ENCODE assay signal across 1 cellular context in the genomic region with DNA sequence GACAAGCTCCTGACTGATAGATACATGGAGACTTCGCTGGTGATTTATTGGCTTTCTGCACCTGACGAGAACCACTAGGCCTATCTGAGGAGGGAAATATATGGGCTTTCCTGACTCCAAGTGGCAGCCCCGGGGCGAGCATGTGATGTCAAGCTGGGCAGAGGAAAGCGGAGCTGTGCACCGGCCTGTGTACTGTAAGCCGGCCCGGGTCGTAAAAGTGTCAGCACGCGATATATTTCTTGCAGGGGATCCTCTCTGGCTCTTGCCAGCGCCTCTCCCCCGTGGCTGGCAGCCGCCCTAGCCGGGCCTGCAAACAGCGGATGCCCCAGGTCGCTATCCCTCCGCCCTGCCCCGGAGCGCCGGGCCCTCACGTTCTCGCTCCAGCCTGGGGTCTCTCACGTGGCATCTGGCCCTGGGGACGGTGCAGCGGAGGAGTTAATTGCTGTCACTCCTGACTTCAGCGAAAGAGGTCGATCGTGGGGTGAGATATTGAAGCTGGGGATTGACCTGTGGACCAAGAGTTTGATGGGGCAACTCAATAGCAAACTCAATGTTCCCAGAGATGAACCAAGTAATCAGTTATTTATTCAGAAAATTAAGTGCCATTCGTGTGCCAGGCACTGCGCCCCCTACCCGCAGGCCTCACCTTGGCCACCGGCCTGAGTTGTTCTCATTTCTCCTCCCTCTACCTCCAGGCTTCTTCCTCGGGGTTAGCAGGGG.
TF ChIP-seq lines count a peak whose summit lies in the region.

No MANE protein-coding gene starts in this region.

TF ChIP-seq in HepG2, 621 proteins besides CTCF, POLR2A, EP300 and RAD21 (continued from another document and continues in another):
- TF ChIP-seq MTA1 (CRISPR knock-in tag; IDR thresholded peaks at IDR 0.05; ENCODE audit: borderline replicate concordance) (0 out of 2 replicates have a peak, but pooled peaks have one; percentile 17), RAD51 (IDR thresholded peaks at IDR 0.05; ENCODE audit: borderline replicate concordance) (no peak), MLLT10 (CRISPR knock-in tag; IDR thresholded peaks at IDR 0.05) (no peak), RBM39 (IDR thresholded peaks at IDR 0.05; ENCODE audit: low read depth, low read length, poor library complexity, severe bottlenecking) (peak; percentile 54), POGZ (CRISPR knock-in tag; IDR thresholded peaks at IDR 0.05) (no peak; the same call in 1 of the 2 replicates), ZNF746 (CRISPR knock-in tag; IDR thresholded peaks at IDR 0.05) (peak; percentile 71), REL (CRISPR knock-in tag; conservative IDR thresholded peaks at IDR 0.05) (no peak), ZNF33A (CRISPR knock-in tag; IDR thresholded peaks at IDR 0.05; ENCODE audit: borderline replicate concordance) (no peak), RELA (CRISPR knock-in tag; IDR thresholded peaks at IDR 0.05) (no peak), ZNF441 (CRISPR knock-in tag; IDR thresholded peaks at IDR 0.05; ENCODE audit: borderline replicate concordance) (0 out of 2 replicates have a peak, but pooled peaks have one; percentile 13), ETV5 (CRISPR knock-in tag; IDR thresholded peaks at IDR 0.05; ENCODE audit: borderline replicate concordance) (0 out of 2 replicates have a peak, but pooled peaks have one; percentile 5), HMG20A (CRISPR knock-in tag; IDR thresholded peaks at IDR 0.05; ENCODE audit: borderline replicate concordance) (no peak), ZMYM3 (CRISPR knock-in tag; IDR thresholded peaks at IDR 0.05) (0 out of 2 replicates have a peak, but pooled peaks have one; percentile 25), SMARCE1 (IDR thresholded peaks at IDR 0.05; ENCODE audit: borderline replicate concordance) (no peak), ONECUT2 (CRISPR knock-in tag; IDR thresholded peaks at IDR 0.05) (0 out of 2 replicates have a peak, but pooled peaks have one; percentile 29), PAF1 (CRISPR knock-in tag; IDR thresholded peaks at IDR 0.05) (no peak), EHMT2 (IDR thresholded peaks at IDR 0.05; ENCODE audit: borderline replicate concordance, low read depth, low read length) (no peak), ZNF672 (CRISPR knock-in tag; IDR thresholded peaks at IDR 0.05) (no peak), TMF1 (CRISPR knock-in tag; IDR thresholded peaks at IDR 0.05; ENCODE audit: low read depth) (no peak), NFIC (IDR thresholded peaks at IDR 0.05; ENCODE audit: low read length) (no peak), CREM (IDR thresholded peaks at IDR 0.05) (no peak), CREM (CRISPR knock-in tag; IDR thresholded peaks at IDR 0.05) (no peak), KMT2A (CRISPR knock-in tag; IDR thresholded peaks at IDR 0.05) (0 out of 2 replicates have a peak, but pooled peaks have one; percentile 28), ZNF383 (CRISPR knock-in tag; IDR thresholded peaks at IDR 0.05; ENCODE audit: borderline replicate concordance) (no peak), ISX (CRISPR knock-in tag; conservative IDR thresholded peaks at IDR 0.05) (no peak), ARNTL (CRISPR knock-in tag; IDR thresholded peaks at IDR 0.05) (peak; percentile 62; the same call in 1 of the 2 replicates), SIX4 (CRISPR knock-in tag; IDR thresholded peaks at IDR 0.05) (no peak), MAFG (CRISPR knock-in tag; IDR thresholded peaks at IDR 0.05) (no peak), ZNF496 (CRISPR knock-in tag; IDR thresholded peaks at IDR 0.05; ENCODE audit: insufficient replicate concordance) (no peak), PRPF4 (IDR thresholded peaks at IDR 0.05; ENCODE audit: low read depth, low read length, poor library complexity, severe bottlenecking) (no peak), NKX3-1 (CRISPR knock-in tag; IDR thresholded peaks at IDR 0.05) (no peak), EZH2 (conservative IDR thresholded peaks at IDR 0.05; ENCODE audit: low read depth, low read length) (no peak), ZNF44 (CRISPR knock-in tag; IDR thresholded peaks at IDR 0.05) (0 out of 2 replicates have a peak, but pooled peaks have one; percentile 32), ZNF354B (CRISPR knock-in tag; IDR thresholded peaks at IDR 0.05) (no peak), ZNF3 (CRISPR knock-in tag; IDR thresholded peaks at IDR 0.05) (peak; percentile 45; the same call in 1 of the 2 replicates), KDM6A (CRISPR knock-in tag; IDR thresholded peaks at IDR 0.05; ENCODE audit: low read depth) (no peak), ZNF207 (IDR thresholded peaks at IDR 0.05; ENCODE audit: borderline replicate concordance) (no peak), ZNF615 (CRISPR knock-in tag; IDR thresholded peaks at IDR 0.05; ENCODE audit: borderline replicate concordance) (no peak)
- TF ChIP-seq, protein P1, sequence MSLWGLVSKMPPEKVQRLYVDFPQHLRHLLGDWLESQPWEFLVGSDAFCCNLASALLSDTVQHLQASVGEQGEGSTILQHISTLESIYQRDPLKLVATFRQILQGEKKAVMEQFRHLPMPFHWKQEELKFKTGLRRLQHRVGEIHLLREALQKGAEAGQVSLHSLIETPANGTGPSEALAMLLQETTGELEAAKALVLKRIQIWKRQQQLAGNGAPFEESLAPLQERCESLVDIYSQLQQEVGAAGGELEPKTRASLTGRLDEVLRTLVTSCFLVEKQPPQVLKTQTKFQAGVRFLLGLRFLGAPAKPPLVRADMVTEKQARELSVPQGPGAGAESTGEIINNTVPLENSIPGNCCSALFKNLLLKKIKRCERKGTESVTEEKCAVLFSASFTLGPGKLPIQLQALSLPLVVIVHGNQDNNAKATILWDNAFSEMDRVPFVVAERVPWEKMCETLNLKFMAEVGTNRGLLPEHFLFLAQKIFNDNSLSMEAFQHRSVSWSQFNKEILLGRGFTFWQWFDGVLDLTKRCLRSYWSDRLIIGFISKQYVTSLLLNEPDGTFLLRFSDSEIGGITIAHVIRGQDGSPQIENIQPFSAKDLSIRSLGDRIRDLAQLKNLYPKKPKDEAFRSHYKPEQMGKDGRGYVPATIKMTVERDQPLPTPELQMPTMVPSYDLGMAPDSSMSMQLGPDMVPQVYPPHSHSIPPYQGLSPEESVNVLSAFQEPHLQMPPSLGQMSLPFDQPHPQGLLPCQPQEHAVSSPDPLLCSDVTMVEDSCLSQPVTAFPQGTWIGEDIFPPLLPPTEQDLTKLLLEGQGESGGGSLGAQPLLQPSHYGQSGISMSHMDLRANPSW (CRISPR knock-in tag; IDR thresholded peaks at IDR 0.05; ENCODE audit: borderline replicate concordance), result no peak
- TF ChIP-seq, protein P2, sequence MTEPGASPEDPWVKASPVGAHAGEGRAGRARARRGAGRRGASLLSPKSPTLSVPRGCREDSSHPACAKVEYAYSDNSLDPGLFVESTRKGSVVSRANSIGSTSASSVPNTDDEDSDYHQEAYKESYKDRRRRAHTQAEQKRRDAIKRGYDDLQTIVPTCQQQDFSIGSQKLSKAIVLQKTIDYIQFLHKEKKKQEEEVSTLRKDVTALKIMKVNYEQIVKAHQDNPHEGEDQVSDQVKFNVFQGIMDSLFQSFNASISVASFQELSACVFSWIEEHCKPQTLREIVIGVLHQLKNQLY (CRISPR knock-in tag; IDR thresholded peaks at IDR 0.05), result no peak
- TF ChIP-seq, protein P3, sequence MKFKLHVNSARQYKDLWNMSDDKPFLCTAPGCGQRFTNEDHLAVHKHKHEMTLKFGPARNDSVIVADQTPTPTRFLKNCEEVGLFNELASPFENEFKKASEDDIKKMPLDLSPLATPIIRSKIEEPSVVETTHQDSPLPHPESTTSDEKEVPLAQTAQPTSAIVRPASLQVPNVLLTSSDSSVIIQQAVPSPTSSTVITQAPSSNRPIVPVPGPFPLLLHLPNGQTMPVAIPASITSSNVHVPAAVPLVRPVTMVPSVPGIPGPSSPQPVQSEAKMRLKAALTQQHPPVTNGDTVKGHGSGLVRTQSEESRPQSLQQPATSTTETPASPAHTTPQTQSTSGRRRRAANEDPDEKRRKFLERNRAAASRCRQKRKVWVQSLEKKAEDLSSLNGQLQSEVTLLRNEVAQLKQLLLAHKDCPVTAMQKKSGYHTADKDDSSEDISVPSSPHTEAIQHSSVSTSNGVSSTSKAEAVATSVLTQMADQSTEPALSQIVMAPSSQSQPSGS (CRISPR knock-in tag; IDR thresholded peaks at IDR 0.05), result no peak; the same call in 1 of the 2 replicates
- TF ChIP-seq, protein P4, sequence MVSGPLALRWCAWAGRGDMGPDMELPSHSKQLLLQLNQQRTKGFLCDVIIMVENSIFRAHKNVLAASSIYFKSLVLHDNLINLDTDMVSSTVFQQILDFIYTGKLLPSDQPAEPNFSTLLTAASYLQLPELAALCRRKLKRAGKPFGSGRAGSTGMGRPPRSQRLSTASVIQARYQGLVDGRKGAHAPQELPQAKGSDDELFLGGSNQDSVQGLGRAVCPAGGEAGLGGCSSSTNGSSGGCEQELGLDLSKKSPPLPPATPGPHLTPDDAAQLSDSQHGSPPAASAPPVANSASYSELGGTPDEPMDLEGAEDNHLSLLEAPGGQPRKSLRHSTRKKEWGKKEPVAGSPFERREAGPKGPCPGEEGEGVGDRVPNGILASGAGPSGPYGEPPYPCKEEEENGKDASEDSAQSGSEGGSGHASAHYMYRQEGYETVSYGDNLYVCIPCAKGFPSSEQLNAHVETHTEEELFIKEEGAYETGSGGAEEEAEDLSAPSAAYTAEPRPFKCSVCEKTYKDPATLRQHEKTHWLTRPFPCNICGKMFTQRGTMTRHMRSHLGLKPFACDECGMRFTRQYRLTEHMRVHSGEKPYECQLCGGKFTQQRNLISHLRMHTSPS (CRISPR knock-in tag; IDR thresholded peaks at IDR 0.05; ENCODE audit: low read depth), result peak; percentile 40; the same call in 1 of the 2 replicates
- TF ChIP-seq, protein P5, sequence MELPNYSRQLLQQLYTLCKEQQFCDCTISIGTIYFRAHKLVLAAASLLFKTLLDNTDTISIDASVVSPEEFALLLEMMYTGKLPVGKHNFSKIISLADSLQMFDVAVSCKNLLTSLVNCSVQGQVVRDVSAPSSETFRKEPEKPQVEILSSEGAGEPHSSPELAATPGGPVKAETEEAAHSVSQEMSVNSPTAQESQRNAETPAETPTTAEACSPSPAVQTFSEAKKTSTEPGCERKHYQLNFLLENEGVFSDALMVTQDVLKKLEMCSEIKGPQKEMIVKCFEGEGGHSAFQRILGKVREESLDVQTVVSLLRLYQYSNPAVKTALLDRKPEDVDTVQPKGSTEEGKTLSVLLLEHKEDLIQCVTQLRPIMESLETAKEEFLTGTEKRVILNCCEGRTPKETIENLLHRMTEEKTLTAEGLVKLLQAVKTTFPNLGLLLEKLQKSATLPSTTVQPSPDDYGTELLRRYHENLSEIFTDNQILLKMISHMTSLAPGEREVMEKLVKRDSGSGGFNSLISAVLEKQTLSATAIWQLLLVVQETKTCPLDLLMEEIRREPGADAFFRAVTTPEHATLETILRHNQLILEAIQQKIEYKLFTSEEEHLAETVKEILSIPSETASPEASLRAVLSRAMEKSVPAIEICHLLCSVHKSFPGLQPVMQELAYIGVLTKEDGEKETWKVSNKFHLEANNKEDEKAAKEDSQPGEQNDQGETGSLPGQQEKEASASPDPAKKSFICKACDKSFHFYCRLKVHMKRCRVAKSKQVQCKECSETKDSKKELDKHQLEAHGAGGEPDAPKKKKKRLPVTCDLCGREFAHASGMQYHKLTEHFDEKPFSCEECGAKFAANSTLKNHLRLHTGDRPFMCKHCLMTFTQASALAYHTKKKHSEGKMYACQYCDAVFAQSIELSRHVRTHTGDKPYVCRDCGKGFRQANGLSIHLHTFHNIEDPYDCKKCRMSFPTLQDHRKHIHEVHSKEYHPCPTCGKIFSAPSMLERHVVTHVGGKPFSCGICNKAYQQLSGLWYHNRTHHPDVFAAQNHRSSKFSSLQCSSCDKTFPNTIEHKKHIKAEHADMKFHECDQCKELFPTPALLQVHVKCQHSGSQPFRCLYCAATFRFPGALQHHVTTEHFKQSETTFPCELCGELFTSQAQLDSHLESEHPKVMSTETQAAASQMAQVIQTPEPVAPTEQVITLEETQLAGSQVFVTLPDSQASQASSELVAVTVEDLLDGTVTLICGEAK (IDR thresholded peaks at IDR 0.05), result no peak
- TF ChIP-seq, protein P5 (CRISPR knock-in tag; IDR thresholded peaks at IDR 0.05), result peak; percentile 74; the same call in 1 of the 2 replicates
- TF ChIP-seq, protein P6, sequence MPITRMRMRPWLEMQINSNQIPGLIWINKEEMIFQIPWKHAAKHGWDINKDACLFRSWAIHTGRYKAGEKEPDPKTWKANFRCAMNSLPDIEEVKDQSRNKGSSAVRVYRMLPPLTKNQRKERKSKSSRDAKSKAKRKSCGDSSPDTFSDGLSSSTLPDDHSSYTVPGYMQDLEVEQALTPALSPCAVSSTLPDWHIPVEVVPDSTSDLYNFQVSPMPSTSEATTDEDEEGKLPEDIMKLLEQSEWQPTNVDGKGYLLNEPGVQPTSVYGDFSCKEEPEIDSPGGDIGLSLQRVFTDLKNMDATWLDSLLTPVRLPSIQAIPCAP (CRISPR knock-in tag; IDR thresholded peaks at IDR 0.05; ENCODE audit: low read depth), result no peak
